ENCODE assay signal across 8 cellular contexts in the genomic region with DNA sequence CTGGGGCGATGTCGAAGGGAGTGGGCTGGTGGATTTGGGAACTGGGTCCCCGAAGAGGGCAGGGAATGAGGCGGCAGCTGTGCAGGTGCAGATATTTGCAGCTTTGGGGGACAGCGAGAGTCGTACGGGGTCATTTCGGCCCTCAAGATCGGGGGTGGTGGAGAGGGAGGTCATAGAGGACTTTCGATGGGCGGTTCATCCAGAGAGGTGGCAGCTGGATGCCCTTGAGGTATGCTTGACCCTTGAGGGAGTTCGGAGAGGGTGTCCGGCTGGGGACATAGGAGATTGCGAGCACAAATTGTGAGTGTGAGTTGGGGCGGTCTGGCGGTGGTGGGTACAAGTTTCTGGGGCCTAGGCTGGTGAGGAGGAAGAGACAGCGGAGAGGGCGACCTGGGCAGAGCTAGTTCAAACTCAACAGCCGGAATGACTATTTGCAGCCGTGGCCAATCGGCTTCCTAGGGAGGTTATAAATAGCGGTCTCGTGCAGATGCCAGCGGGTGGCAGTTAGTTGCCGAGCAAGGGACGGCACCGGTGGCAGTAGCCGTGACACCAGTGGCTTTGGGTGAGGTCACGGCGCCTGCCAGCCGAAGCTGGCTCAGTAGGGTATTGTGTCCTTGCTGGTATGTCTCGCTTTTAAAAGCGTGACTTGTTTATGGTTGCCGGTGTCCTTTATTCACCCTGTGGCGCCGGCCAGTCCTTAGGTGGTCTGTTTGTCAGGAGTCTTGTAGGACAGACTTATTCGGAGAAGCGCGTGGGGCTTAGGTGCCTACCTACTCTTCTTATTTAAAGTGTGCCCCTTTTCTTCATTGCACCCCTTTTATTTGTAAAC. TPM values are rescaled to one million over a fixed set of nuclear protein-coding genes. Genes with fewer than 3 reads are reported as not detected.
A peak's percentile ranks its signal among the peaks of the same experiment; 100 is the strongest.
DNase-seq lines count a peak whose midpoint lies in the region; ATAC-seq and TF ChIP-seq lines count a peak whose summit lies in the region.

No MANE protein-coding gene starts in this region.

- H3K4me3 ChIP-seq in colonic mucosa (peak overlapping the region; percentile 67), left lung (peak overlapping the region; percentile 86 to 89)

- H3K9me3 ChIP-seq in colonic mucosa (no peaks in the 10 kb centered on the region), left lung (no peaks in the 10 kb centered on the region)

- H3K27ac ChIP-seq in colonic mucosa (peak overlapping the region; percentile 77), left lung (peak overlapping the region; percentile 85 to 86)

- H3K27me3 ChIP-seq in colonic mucosa (no peaks in the 10 kb centered on the region), left lung (no peaks in the 10 kb centered on the region)

- DNase-seq in 8988T = peak; percentile 58
- peak; percentile 76 for DNase-seq in NCI-H2227 (lab: John Stamatoyannopoulos, UW; ENCODE audit: unreplicated experiment)
- peak; percentile 52 to 56 for DNase-seq in activated CD4-positive, alpha-beta T cell treated with anti-CD3 and anti-CD28 coated beads for 4 hours
- peak; percentile 85 for DNase-seq in colonic mucosa
- DNase-seq in left lung = peak; percentile 82 to 87
- DNase-seq in stimulated activated CD4-positive, alpha-beta T cell treated with anti-CD3 and anti-CD28 coated beads, Interleukin-4, amount 100 ng/mL, for 1 hour = peak; percentile 62

- intact Hi-C loops in colonic mucosa (cut with DNase I) = loop anchor here (5.0 kb wide), 1 partner anchor 46 kb away; a partner anchor contains a TSS
- intact Hi-C loops in left lung (cut with DNase I) = no loop called here

- peak overlapping the region; percentile 66 to 80 for H3K9ac ChIP-seq in colonic mucosa (ENCODE audit: low read depth in 2 of 2, low read length in 2 of 2)

- TF ChIP-seq CTCF in colonic mucosa (IDR thresholded peaks at IDR 0.05) (no peak), left lung (IDR thresholded peaks at IDR 0.05) (no peak)

- no peaks in the 10 kb centered on the region for H3K36me3 ChIP-seq in colonic mucosa
- peaks cover 0 to 9% of the 10 kb centered on the region in 2 donors for H3K36me3 ChIP-seq in left lung

- peak; percentile 41 for ATAC-seq in GM18858 (IDR thresholded peaks at IDR 0.05; ENCODE audit: unreplicated experiment)
- ATAC-seq in HG03095 (IDR thresholded peaks at IDR 0.05; ENCODE audit: unreplicated experiment) = peak; percentile 34
- peak; percentile 84 for ATAC-seq in left lung

- H3K4me1 ChIP-seq in colonic mucosa (peaks cover 4% of the 10 kb centered on the region), left lung (peaks cover 7 to 23% of the 10 kb centered on the region in 2 donors)

RNA-seq across cellular contexts. Expression of a gene that starts 0.8 kb away (rescaled TPM):
- total RNA-seq in colonic mucosa = 100 to 1,000 TPM in 1 of 2 donors, 10 to 100 TPM in 1; 81.3 to 148 TPM
- total RNA-seq in left lung = 100 to 1,000 TPM in 1 of 2 donors, 10 to 100 TPM in 1; 72.5 to 112 TPM

RNA-seq across cellular contexts. Expression of a gene that starts 46.9 kb away (rescaled TPM):
- total RNA-seq in colonic mucosa (10 to 100 TPM; 53.1 to 65.6 TPM), left lung (10 to 100 TPM; 78.2 to 78.6 TPM)

Comparison
In these comparisons a context has a peak if more than half of its experiments do, and no peak if none do; other contexts are left out.
1. Peak in every context shown above with its lines: DNase-seq, ATAC-seq, H3K4me3 ChIP-seq and H3K27ac ChIP-seq.
2. ATAC-seq: peak in every context shown above with its lines; median percentile 84 in left lung; 41 in GM18858; 34 in HG03095.